Comparison of ENCODE assay signal across 22 cellular contexts in the genomic region with DNA sequence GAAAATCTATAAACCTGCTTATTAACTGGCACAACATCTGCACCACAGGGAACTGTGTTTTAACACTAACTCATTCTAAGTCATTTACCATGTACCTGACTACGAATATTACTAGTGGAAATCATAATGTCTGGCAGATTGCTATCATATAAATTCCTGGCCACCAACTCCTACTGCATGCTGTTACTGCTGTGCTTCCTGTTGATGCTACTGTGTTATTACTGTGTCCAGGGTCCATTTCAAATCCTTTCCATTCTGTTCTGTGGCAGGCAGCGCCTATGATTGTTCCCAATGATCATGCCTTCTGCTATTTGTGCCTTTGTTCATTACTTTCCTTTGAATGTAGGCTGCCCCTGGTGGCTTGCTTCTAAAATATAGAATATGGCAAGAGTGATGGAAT. TPM values are rescaled to one million over a fixed set of nuclear protein-coding genes. Genes with fewer than 3 reads are reported as not detected.
DNase-seq lines count a peak whose midpoint lies in the region; ATAC-seq and TF ChIP-seq lines count a peak whose summit lies in the region.
"Had no signal": no experiment of that assay in that cellular context is flagged by ENCODE, and none has a peak within 500 bp of the region (broad histone marks: within the 10 kb centered on the region; RNA-seq: fewer than 3 reads in every experiment).

No MANE protein-coding gene starts in this region.

- H3K79me2 ChIP-seq in OCI-LY7 (ENCODE audit: insufficient read depth, low read depth, low read length) = peaks cover 6% of the 10 kb centered on the region; the same call in 1 of the 2 replicates

- BruUV-seq in OCI-LY7 (replicated peaks; lab: Mats Ljungman, UMichigan) = no TSS peak

- no peak overlapping the region for H2AFZ ChIP-seq in OCI-LY7 (ENCODE audit: low read length)
- H2AFZ ChIP-seq: PC-9 had no signal

- intact Hi-C loops in OCI-LY7 (cut with micrococcal nuclease; ENCODE audit: unreplicated experiment) (no loop called here), gastrocnemius medialis (cut with DNase I; ENCODE audit: low total_unique reads) (loop anchor here (1.0 to 5.0 kb wide), 2 partner anchors 11 to 304 kb away; a partner anchor contains a TSS)

- no peaks in the 10 kb centered on the region for H4K20me1 ChIP-seq in OCI-LY7 (ENCODE audit: insufficient read depth, low read length)

- CTCF ChIA-PET in OCI-LY7 (lab: Charles Lee; ENCODE audit: unreplicated experiment) = no interaction called here

- no peak overlapping the region for H3K4me2 ChIP-seq in OCI-LY7 (ENCODE audit: low read length)
- H3K4me2 ChIP-seq: PC-9 had no signal

- peaks cover 11% of the 10 kb centered on the region for H3K4me1 ChIP-seq in OCI-LY7 (ENCODE audit: insufficient read depth, low read length, poor library complexity, severe bottlenecking)
- H3K4me1 ChIP-seq in gastrocnemius medialis = peaks cover 10 to 23% of the 10 kb centered on the region in 2 donors

- TF ChIP-seq CTCF in OCI-LY7 (conservative IDR thresholded peaks at IDR 0.05; ENCODE audit: low read length) (peak; percentile 36; the same call in 1 of the 2 replicates), brain microvascular endothelial cell (IDR thresholded peaks at IDR 0.05; ENCODE audit: low read depth, low read length, missing control alignments) (peak; percentile 21), gastrocnemius medialis (IDR thresholded peaks at IDR 0.05 in 4 of 5, conservative IDR thresholded peaks at IDR 0.05 in 1 of 5) (no peak)

- H3K27ac ChIP-seq in OCI-LY7 (ENCODE audit: low read depth, low read length, poor library complexity, severe bottlenecking) (no peak overlapping the region), brain microvascular endothelial cell (no peak overlapping the region), gastrocnemius medialis (peak overlapping the region; percentile 83 to 97 (median 92))
- H3K27ac ChIP-seq: 22Rv1, C4-2B, PC-9, RWPE1 had no signal

- H3K9me3 ChIP-seq in OCI-LY7 (ENCODE audit: low read length) = no peaks in the 10 kb centered on the region
- no peaks in the 10 kb centered on the region for H3K9me3 ChIP-seq in gastrocnemius medialis

- POLR2A ChIA-PET in OCI-LY7 (lab: Charles Lee) = no interaction called here

- peak; percentile 40 for DNase-seq in NCI-H2227 treated with DMSO at 0.1 percent for 48 hours (lab: John Stamatoyannopoulos, UW)
- DNase-seq in NCI-H2227 (lab: John Stamatoyannopoulos, UW; ENCODE audit: unreplicated experiment) = no peak
- no peak for DNase-seq in OCI-LY7 (ENCODE audit: low spot score)
- no peak for DNase-seq in brain microvascular endothelial cell
- DNase-seq in gastrocnemius medialis = no peak
- no peak for DNase-seq in NCI-H345 treated with DMSO at 0.1 percent for 48 hours (lab: John Stamatoyannopoulos, UW; ENCODE audit: unreplicated experiment)
- DNase-seq in NCI-H226 = no peak
- no peak for DNase-seq in HT-29 (ENCODE audit: low spot score)
- DNase-seq: AML-193, DMS53, H7, NCI-H1092 treated with DMSO at 0.1 percent for 48 hours, NCI-H1436 treated with DMSO at 0.1 percent for 48 hours, NCI-H1930, NCI-H345, NCI-H524 treated with DMSO at 0.1 percent for 48 hours, NCI-H82, PC-9, SIG-M5 had no signal

- no peaks in the 10 kb centered on the region for H3K9me2 ChIP-seq in OCI-LY7 (ENCODE audit: insufficient read depth, low read length)

- ATAC-seq in gastrocnemius medialis = no peak

- H3K4me3 ChIP-seq in OCI-LY7 (ENCODE audit: low read depth, low read length, poor library complexity, severe bottlenecking) (no peak overlapping the region), brain microvascular endothelial cell (ENCODE audit: low read depth, low read length) (no peak overlapping the region), gastrocnemius medialis (no peak overlapping the region)
- H3K4me3 ChIP-seq: PC-9 had no signal

- H3K36me3 ChIP-seq in OCI-LY7 (ENCODE audit: insufficient read depth, low read length) = no peaks in the 10 kb centered on the region
- no peaks in the 10 kb centered on the region for H3K36me3 ChIP-seq in brain microvascular endothelial cell (replicated peaks)
- no peaks in the 10 kb centered on the region for H3K36me3 ChIP-seq in gastrocnemius medialis

- TF ChIP-seq POLR2A in gastrocnemius medialis (IDR thresholded peaks at IDR 0.05) = no peak

- no peaks in the 10 kb centered on the region for H3K27me3 ChIP-seq in brain microvascular endothelial cell (replicated peaks)
- no peaks in the 10 kb centered on the region for H3K27me3 ChIP-seq in gastrocnemius medialis

- in situ Hi-C loops in brain microvascular endothelial cell (cut with HindIII; ENCODE audit: low pct_ligation_motif_present, low sequenced_read_pairs) = no loop called here
- in situ Hi-C loops in gastrocnemius medialis (cut with MboI; ENCODE audit: low sequenced_read_pairs in 4 of 4) = loop anchor here in 2 of 4 donors (25.0 kb wide), 1 partner anchor 196 kb away; a partner anchor contains a TSS

RNA-seq across cellular contexts. Expression of a gene that starts 4.7 kb away (rescaled TPM):
- 59.0 and 61.0 TPM in 2 replicates for total RNA-seq in OCI-LY7 (2014; rRNA removed; shearing (Covaris generic))
- total RNA-seq in OCI-LY7 (2022) (59.4 and 62.9 TPM in 2 replicates), gastrocnemius medialis (10 to 100 TPM; 16.4 to 44.6 (median 18.7) TPM)
- 31.8 and 35.5 TPM in 2 replicates for total RNA-seq in HT-29 (2014; rRNA removed; shearing (Covaris generic))

Comparison
In these comparisons a context has a peak if more than half of its experiments do, and no peak if none do; other contexts are left out.
1. H3K27ac ChIP-seq: peak in gastrocnemius medialis (4 of 4); none in OCI-LY7 (single experiment) and brain microvascular endothelial cell (single experiment).
2. CTCF ChIP-seq: peak in OCI-LY7 (single experiment) and brain microvascular endothelial cell (single experiment); none in gastrocnemius medialis (0 of 5).